ENCODE assay signal across 9 cellular contexts in the genomic region with DNA sequence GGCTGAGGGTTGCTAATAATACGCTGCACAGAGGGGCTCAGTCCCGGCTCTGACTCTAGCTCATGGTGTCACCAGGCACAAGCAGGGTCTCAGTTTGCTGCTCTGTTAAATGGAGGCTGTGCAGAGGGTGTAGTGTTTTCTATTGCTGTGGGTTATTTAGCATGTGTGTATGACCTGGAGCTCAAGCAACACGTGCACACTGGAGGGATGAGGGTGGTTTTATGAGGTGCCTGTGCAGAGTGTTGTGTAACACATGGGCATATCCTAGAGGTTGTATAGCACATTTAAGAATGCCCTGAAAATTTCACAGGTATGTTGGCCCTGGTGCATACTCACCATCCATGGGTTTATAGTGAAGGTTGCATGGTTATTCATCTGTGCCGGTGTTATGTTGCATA. TPM values are rescaled to one million over a fixed set of nuclear protein-coding genes. Genes with fewer than 3 reads are reported as not detected.
DNase-seq lines count a peak whose midpoint lies in the region; ATAC-seq and TF ChIP-seq lines count a peak whose summit lies in the region.
"Had no signal": no experiment of that assay in that cellular context is flagged by ENCODE, and none has a peak within 500 bp of the region (broad histone marks: within the 10 kb centered on the region; RNA-seq: fewer than 3 reads in every experiment).

No MANE protein-coding gene starts in this region.

- no peaks in the 10 kb centered on the region for H3K36me3 Mint-ChIP-seq in WTC11
- no peaks in the 10 kb centered on the region for H3K36me3 Mint-ChIP-seq in activated CD4-positive, alpha-beta T cell treated with anti-CD3 and anti-CD28 coated beads, Interleukin-2, amount 10 ng/mL, durations not matched to agents 7 days and 5 days (ENCODE audit: low read depth)

- H3K27ac ChIP-seq in KOPT-K1 (ENCODE audit: low read depth, low read length, poor library complexity, severe bottlenecking) (peak overlapping the region; percentile 39), duodenal mucosa (ENCODE audit: low read depth, low read length) (peak overlapping the region; percentile 96), spleen (peak overlapping the region in 6 of 8 donors; percentile 57 to 86 (median 79))

- POLR2A ChIA-PET in WTC11 (lab: Charles Lee): interaction anchor here (0.6 to 2.8 kb wide), 7 partner anchors 12 to 157 kb away, joined by 3 to 9 read pairs (median 4); partner anchors contain the start of genes MED24 and THRA
- POLR2A ChIA-PET in activated CD4-positive, alpha-beta T cell treated with anti-CD3 and anti-CD28 coated beads, Interleukin-2, amount 10 ng/mL, durations not matched to agents 7 days and 5 days (lab: Charles Lee): no interaction called here

- H3K27ac Mint-ChIP-seq in WTC11: no peak overlapping the region
- H3K27ac Mint-ChIP-seq in activated CD4-positive, alpha-beta T cell treated with anti-CD3 and anti-CD28 coated beads, Interleukin-2, amount 10 ng/mL, durations not matched to agents 7 days and 5 days: no peak overlapping the region
- H3K27ac Mint-ChIP-seq: memory B cell had no signal

- H3K9ac ChIP-seq in duodenal mucosa (ENCODE audit: low read depth in 1 of 2, low read length in 2 of 2): peak overlapping the region; percentile 72 to 86

- H3K4me3 ChIP-seq in duodenal mucosa (ENCODE audit: low read depth in 1 of 2, low read length in 2 of 2) (peak overlapping the region; percentile 33 to 34), spleen (peak overlapping the region in 1 of 8 donors; percentile 38)
- H3K4me3 ChIP-seq: GM12878 had no signal

- H3K9me3 ChIP-seq in KOPT-K1 (ENCODE audit: insufficient read depth, low read length, poor library complexity, severe bottlenecking): no peaks in the 10 kb centered on the region
- H3K9me3 ChIP-seq in duodenal mucosa (ENCODE audit: control insufficient read depth in 1 of 2, low read length in 2 of 2): no peaks in the 10 kb centered on the region
- no peaks in the 10 kb centered on the region for H3K9me3 ChIP-seq in spleen

- no peak for TF ChIP-seq CTCF in spleen (IDR thresholded peaks at IDR 0.05 in 8 of 11, conservative IDR thresholded peaks at IDR 0.05 in 3 of 11)
- no peak for TF ChIP-seq CTCF in WTC11 (IDR thresholded peaks at IDR 0.05)

- no peaks in the 10 kb centered on the region for H3K27me3 ChIP-seq in duodenal mucosa (ENCODE audit: control insufficient read depth in 1 of 2, insufficient read depth in 2 of 2, low read length in 2 of 2)
- H3K27me3 ChIP-seq in spleen (replicated peaks in 1 of 7): no peaks in the 10 kb centered on the region

- CTCF ChIA-PET in WTC11 (lab: Charles Lee): interaction anchor here (0.7 to 7.3 kb wide), 40 partner anchors 8 to 400 kb away, joined by 3 to 252 read pairs (median 8); partner anchors contain the start of genes CASC3, CSF3, MED24 and NR1D1
- CTCF ChIA-PET in activated CD4-positive, alpha-beta T cell treated with anti-CD3 and anti-CD28 coated beads, Interleukin-2, amount 10 ng/mL, durations not matched to agents 7 days and 5 days (lab: Charles Lee): interaction anchor here (0.6 to 4.6 kb wide), 27 partner anchors 8 to 1735 kb away, joined by 3 to 74 read pairs (median 5); partner anchors contain the start of genes MED24, NR1D1 and THRA

- peaks cover 39% of the 10 kb centered on the region for H3K4me1 Mint-ChIP-seq in WTC11
- H3K4me1 Mint-ChIP-seq in activated CD4-positive, alpha-beta T cell treated with anti-CD3 and anti-CD28 coated beads, Interleukin-2, amount 10 ng/mL, durations not matched to agents 7 days and 5 days: peaks cover 20% of the 10 kb centered on the region

- WGBS in spleen, 5 donors: 67 to 82% (median 69%) methylated on average over 4 of the region's 4 CpGs

- H3K4me1 ChIP-seq in duodenal mucosa (ENCODE audit: control insufficient read depth in 1 of 2, insufficient read depth in 2 of 2, low read length in 2 of 2): peaks cover 56 to 64% of the 10 kb centered on the region in 2 donors
- peaks cover 32 to 69% (median 51%) of the 10 kb centered on the region in 6 donors for H3K4me1 ChIP-seq in spleen

- ATAC-seq in WTC11: no peak

- no peak overlapping the region for H3K4me3 Mint-ChIP-seq in WTC11
- no peak overlapping the region for H3K4me3 Mint-ChIP-seq in activated CD4-positive, alpha-beta T cell treated with anti-CD3 and anti-CD28 coated beads, Interleukin-2, amount 10 ng/mL, durations not matched to agents 7 days and 5 days
- H3K4me3 Mint-ChIP-seq: memory B cell had no signal

- H3K36me3 ChIP-seq in KOPT-K1 (ENCODE audit: insufficient read depth, low read length) (peaks cover 6% of the 10 kb centered on the region; the same call in 1 of the 2 replicates), duodenal mucosa (ENCODE audit: control insufficient read depth in 1 of 2, insufficient read depth in 2 of 2, low read length in 2 of 2) (peaks cover 7 to 36% of the 10 kb centered on the region in 2 donors), spleen (peaks cover 0 to 57% (median 11%) of the 10 kb centered on the region in 6 donors)

- no peaks in the 10 kb centered on the region for H3K27me3 Mint-ChIP-seq in WTC11 (ENCODE audit: low read depth)
- no peaks in the 10 kb centered on the region for H3K27me3 Mint-ChIP-seq in activated CD4-positive, alpha-beta T cell treated with anti-CD3 and anti-CD28 coated beads, Interleukin-2, amount 10 ng/mL, durations not matched to agents 7 days and 5 days
- H3K27me3 Mint-ChIP-seq: memory B cell had no signal

- DNase-seq in spleen (no peak), WTC11 (ENCODE audit: low spot score) (no peak), activated gamma-delta T cell treated with Interleukin-2 at 50 U/mL for 16 hours (no peak)
- DNase-seq in activated CD4-positive, alpha-beta T cell treated with anti-CD3 and anti-CD28 coated beads, Interleukin-2, amount 10 ng/mL, durations not matched to agents 7 days and 5 days: no peak
- DNase-seq: NCI-H748 treated with DMSO at 0.1 percent for 48 hours had no signal

- intact Hi-C loops in spleen (cut with DNase I; ENCODE audit: low total_unique reads): no loop called here

- no peak for TF ChIP-seq POLR2A in spleen (IDR thresholded peaks at IDR 0.05)

- H3K9me3 Mint-ChIP-seq in WTC11: no peaks in the 10 kb centered on the region
- H3K9me3 Mint-ChIP-seq in activated CD4-positive, alpha-beta T cell treated with anti-CD3 and anti-CD28 coated beads, Interleukin-2, amount 10 ng/mL, durations not matched to agents 7 days and 5 days: no peaks in the 10 kb centered on the region
- H3K9me3 Mint-ChIP-seq: memory B cell had no signal

TF ChIP-seq in WTC11, 78 proteins besides CTCF, POLR2A, EP300 and RAD21 (continues in another document):
- TF ChIP-seq, protein P1, sequence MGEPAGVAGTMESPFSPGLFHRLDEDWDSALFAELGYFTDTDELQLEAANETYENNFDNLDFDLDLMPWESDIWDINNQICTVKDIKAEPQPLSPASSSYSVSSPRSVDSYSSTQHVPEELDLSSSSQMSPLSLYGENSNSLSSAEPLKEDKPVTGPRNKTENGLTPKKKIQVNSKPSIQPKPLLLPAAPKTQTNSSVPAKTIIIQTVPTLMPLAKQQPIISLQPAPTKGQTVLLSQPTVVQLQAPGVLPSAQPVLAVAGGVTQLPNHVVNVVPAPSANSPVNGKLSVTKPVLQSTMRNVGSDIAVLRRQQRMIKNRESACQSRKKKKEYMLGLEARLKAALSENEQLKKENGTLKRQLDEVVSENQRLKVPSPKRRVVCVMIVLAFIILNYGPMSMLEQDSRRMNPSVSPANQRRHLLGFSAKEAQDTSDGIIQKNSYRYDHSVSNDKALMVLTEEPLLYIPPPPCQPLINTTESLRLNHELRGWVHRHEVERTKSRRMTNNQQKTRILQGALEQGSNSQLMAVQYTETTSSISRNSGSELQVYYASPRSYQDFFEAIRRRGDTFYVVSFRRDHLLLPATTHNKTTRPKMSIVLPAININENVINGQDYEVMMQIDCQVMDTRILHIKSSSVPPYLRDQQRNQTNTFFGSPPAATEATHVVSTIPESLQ (CRISPR knock-in tag; IDR thresholded peaks at IDR 0.05): no peak
- TF ChIP-seq IRF1 (CRISPR knock-in tag; IDR thresholded peaks at IDR 0.05): no peak
- no peak for TF ChIP-seq GABPB1 (CRISPR knock-in tag; IDR thresholded peaks at IDR 0.05)
- TF ChIP-seq ZBTB21 (CRISPR knock-in tag; IDR thresholded peaks at IDR 0.05; ENCODE audit: borderline replicate concordance): no peak
- TF ChIP-seq MYBL2 (CRISPR knock-in tag; IDR thresholded peaks at IDR 0.05): no peak

RNA-seq across cellular contexts. Expression of gene THRA, which starts 13.3 kb away (rescaled TPM):
- total RNA-seq in spleen (10 to 100 TPM; 14.6 to 36.1 (median 19.7) TPM), WTC11 (2021) (11.9 to 15.9 TPM (median 12.0 TPM) in 3 replicates)
- polyA plus RNA-seq in spleen: 10 to 100 TPM in 1 of 3 donors, 1 to 10 TPM in 2; 3.9 to 12.9 (median 4.7) TPM
- total RNA-seq in activated CD4-positive, alpha-beta T cell treated with anti-CD3 and anti-CD28 coated beads, Interleukin-2, amount 10 ng/mL, durations not matched to agents 7 days and 5 days: 1 to 10 TPM; 8.6 to 9.1 TPM

RNA-seq across cellular contexts. Expression of gene MED24, which starts 21.9 kb away (rescaled TPM):
- total RNA-seq in spleen (100 to 1,000 TPM in 1 of 7 donors, 10 to 100 TPM in 6; 71.7 to 102 (median 79.1) TPM), WTC11 (2021) (95.5 to 107 TPM (median 103 TPM) in 3 replicates)
- 10 to 100 TPM; 29.2 to 54.4 (median 42.7) TPM for polyA plus RNA-seq in spleen
- total RNA-seq in activated CD4-positive, alpha-beta T cell treated with anti-CD3 and anti-CD28 coated beads, Interleukin-2, amount 10 ng/mL, durations not matched to agents 7 days and 5 days: 100 to 1,000 TPM in 1 of 2 experiments, 10 to 100 TPM in 1; 92.1 to 102 TPM

RNA-seq across cellular contexts. Expression of gene NR1D1, which starts 24.3 kb away (rescaled TPM):
- 10 to 100 TPM in 4 of 7 donors, 1 to 10 TPM in 3; 5.5 to 15.8 (median 10.2) TPM for total RNA-seq in spleen
- 1 to 10 TPM; 3.3 to 6.4 (median 5.2) TPM for polyA plus RNA-seq in spleen
- 5.6 to 7.6 TPM (median 6.2 TPM) in 3 replicates for total RNA-seq in WTC11 (2021)
- total RNA-seq in activated CD4-positive, alpha-beta T cell treated with anti-CD3 and anti-CD28 coated beads, Interleukin-2, amount 10 ng/mL, durations not matched to agents 7 days and 5 days: 1 to 10 TPM; 5.5 to 5.8 TPM

RNA-seq across cellular contexts. Expression of gene MSL1, which starts 45.7 kb away (rescaled TPM):
- 100 to 1,000 TPM; 101 to 154 (median 127) TPM for total RNA-seq in spleen
- polyA plus RNA-seq in spleen: 10 to 100 TPM; 52.6 to 85.0 (median 73.3) TPM
- 69.2 to 78.1 TPM (median 73.7 TPM) in 3 replicates for total RNA-seq in WTC11 (2021)
- total RNA-seq in activated CD4-positive, alpha-beta T cell treated with anti-CD3 and anti-CD28 coated beads, Interleukin-2, amount 10 ng/mL, durations not matched to agents 7 days and 5 days: 10 to 100 TPM; 95.4 to 97.1 TPM

Comparison
In these comparisons a context has a peak if more than half of its experiments do, and no peak if none do; other contexts are left out.
1. H3K27ac ChIP-seq: peak in every context shown above with its lines; median percentile 96 in duodenal mucosa; 79 in spleen; 39 in KOPT-K1.